1 cellular context compared by ENCODE assay signal in the genomic region with DNA sequence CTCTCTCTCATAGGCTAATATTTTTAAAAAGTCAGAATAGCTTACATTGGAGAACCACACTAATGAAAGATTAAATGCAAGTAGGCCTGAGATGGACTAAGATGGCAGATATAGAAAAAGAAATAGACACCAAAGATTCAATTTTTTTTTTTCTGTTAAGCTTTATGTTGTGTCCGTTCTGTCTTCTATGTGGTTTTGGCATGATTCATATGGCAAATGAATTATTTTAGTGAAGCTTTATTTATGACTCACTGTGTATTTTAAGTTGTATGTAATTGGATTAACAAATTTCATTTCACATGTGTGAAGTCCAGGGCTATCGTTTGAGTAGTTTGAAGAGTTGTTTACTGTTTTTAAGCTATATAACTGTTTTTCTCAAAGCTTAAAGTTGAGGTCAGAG.
TF ChIP-seq lines count a peak whose summit lies in the region.

No MANE protein-coding gene starts in this region.

TF ChIP-seq in GM23338, 12 proteins besides CTCF, POLR2A, EP300 and RAD21:
- TF ChIP-seq, protein P1, sequence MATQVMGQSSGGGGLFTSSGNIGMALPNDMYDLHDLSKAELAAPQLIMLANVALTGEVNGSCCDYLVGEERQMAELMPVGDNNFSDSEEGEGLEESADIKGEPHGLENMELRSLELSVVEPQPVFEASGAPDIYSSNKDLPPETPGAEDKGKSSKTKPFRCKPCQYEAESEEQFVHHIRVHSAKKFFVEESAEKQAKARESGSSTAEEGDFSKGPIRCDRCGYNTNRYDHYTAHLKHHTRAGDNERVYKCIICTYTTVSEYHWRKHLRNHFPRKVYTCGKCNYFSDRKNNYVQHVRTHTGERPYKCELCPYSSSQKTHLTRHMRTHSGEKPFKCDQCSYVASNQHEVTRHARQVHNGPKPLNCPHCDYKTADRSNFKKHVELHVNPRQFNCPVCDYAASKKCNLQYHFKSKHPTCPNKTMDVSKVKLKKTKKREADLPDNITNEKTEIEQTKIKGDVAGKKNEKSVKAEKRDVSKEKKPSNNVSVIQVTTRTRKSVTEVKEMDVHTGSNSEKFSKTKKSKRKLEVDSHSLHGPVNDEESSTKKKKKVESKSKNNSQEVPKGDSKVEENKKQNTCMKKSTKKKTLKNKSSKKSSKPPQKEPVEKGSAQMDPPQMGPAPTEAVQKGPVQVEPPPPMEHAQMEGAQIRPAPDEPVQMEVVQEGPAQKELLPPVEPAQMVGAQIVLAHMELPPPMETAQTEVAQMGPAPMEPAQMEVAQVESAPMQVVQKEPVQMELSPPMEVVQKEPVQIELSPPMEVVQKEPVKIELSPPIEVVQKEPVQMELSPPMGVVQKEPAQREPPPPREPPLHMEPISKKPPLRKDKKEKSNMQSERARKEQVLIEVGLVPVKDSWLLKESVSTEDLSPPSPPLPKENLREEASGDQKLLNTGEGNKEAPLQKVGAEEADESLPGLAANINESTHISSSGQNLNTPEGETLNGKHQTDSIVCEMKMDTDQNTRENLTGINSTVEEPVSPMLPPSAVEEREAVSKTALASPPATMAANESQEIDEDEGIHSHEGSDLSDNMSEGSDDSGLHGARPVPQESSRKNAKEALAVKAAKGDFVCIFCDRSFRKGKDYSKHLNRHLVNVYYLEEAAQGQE (IDR thresholded peaks at IDR 0.05; ENCODE audit: unreplicated experiment), result no peak
- no peak for TF ChIP-seq NANOG (IDR thresholded peaks at IDR 0.05; ENCODE audit: borderline replicate concordance)
- no peak for TF ChIP-seq STAT1 (IDR thresholded peaks at IDR 0.05; ENCODE audit: unreplicated experiment)
- TF ChIP-seq JUNB (IDR thresholded peaks at IDR 0.05; ENCODE audit: unreplicated experiment), result no peak
- no peak for TF ChIP-seq POLR2AphosphoS5 (IDR thresholded peaks at IDR 0.05; ENCODE audit: low read depth)
- TF ChIP-seq, protein P2, sequence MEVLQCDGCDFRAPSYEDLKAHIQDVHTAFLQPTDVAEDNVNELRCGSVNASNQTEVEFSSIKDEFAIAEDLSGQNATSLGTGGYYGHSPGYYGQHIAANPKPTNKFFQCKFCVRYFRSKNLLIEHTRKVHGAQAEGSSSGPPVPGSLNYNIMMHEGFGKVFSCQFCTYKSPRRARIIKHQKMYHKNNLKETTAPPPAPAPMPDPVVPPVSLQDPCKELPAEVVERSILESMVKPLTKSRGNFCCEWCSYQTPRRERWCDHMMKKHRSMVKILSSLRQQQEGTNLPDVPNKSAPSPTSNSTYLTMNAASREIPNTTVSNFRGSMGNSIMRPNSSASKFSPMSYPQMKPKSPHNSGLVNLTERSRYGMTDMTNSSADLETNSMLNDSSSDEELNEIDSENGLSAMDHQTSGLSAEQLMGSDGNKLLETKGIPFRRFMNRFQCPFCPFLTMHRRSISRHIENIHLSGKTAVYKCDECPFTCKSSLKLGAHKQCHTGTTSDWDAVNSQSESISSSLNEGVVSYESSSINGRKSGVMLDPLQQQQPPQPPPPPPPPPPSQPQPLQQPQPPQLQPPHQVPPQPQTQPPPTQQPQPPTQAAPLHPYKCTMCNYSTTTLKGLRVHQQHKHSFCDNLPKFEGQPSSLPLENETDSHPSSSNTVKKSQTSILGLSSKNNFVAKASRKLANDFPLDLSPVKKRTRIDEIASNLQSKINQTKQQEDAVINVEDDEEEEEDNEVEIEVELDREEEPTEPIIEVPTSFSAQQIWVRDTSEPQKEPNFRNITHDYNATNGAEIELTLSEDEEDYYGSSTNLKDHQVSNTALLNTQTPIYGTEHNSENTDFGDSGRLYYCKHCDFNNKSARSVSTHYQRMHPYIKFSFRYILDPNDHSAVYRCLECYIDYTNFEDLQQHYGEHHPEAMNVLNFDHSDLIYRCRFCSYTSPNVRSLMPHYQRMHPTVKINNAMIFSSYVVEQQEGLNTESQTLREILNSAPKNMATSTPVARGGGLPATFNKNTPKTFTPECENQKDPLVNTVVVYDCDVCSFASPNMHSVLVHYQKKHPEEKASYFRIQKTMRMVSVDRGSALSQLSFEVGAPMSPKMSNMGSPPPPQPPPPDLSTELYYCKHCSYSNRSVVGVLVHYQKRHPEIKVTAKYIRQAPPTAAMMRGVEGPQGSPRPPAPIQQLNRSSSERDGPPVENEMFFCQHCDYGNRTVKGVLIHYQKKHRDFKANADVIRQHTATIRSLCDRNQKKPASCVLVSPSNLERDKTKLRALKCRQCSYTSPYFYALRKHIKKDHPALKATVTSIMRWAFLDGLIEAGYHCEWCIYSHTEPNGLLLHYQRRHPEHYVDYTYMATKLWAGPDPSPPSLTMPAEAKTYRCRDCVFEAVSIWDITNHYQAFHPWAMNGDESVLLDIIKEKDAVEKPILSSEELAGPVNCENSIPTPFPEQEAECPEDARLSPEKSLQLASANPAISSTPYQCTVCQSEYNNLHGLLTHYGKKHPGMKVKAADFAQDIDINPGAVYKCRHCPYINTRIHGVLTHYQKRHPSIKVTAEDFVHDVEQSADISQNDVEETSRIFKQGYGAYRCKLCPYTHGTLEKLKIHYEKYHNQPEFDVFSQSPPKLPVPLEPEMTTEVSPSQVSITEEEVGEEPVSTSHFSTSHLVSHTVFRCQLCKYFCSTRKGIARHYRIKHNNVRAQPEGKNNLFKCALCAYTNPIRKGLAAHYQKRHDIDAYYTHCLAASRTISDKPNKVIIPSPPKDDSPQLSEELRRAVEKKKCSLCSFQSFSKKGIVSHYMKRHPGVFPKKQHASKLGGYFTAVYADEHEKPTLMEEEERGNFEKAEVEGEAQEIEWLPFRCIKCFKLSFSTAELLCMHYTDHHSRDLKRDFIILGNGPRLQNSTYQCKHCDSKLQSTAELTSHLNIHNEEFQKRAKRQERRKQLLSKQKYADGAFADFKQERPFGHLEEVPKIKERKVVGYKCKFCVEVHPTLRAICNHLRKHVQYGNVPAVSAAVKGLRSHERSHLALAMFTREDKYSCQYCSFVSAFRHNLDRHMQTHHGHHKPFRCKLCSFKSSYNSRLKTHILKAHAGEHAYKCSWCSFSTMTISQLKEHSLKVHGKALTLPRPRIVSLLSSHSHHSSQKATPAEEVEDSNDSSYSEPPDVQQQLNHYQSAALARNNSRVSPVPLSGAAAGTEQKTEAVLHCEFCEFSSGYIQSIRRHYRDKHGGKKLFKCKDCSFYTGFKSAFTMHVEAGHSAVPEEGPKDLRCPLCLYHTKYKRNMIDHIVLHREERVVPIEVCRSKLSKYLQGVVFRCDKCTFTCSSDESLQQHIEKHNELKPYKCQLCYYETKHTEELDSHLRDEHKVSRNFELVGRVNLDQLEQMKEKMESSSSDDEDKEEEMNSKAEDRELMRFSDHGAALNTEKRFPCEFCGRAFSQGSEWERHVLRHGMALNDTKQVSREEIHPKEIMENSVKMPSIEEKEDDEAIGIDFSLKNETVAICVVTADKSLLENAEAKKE (CRISPR knock-in tag; IDR thresholded peaks at IDR 0.05), result no peak
- no peak for TF ChIP-seq EZH2phosphoT487 (IDR thresholded peaks at IDR 0.05; ENCODE audit: unreplicated experiment)
- TF ChIP-seq ZNF331 (CRISPR knock-in tag; IDR thresholded peaks at IDR 0.05; ENCODE audit: low read depth), result no peak
- no peak for TF ChIP-seq ETS1 (IDR thresholded peaks at IDR 0.05)
- TF ChIP-seq EZH2 (IDR thresholded peaks at IDR 0.05; ENCODE audit: low read depth, unreplicated experiment), result no peak
- TF ChIP-seq ZNF114 (CRISPR knock-in tag; IDR thresholded peaks at IDR 0.05), result no peak
